ENCODE assay signal across 16 cellular contexts in the genomic region with DNA sequence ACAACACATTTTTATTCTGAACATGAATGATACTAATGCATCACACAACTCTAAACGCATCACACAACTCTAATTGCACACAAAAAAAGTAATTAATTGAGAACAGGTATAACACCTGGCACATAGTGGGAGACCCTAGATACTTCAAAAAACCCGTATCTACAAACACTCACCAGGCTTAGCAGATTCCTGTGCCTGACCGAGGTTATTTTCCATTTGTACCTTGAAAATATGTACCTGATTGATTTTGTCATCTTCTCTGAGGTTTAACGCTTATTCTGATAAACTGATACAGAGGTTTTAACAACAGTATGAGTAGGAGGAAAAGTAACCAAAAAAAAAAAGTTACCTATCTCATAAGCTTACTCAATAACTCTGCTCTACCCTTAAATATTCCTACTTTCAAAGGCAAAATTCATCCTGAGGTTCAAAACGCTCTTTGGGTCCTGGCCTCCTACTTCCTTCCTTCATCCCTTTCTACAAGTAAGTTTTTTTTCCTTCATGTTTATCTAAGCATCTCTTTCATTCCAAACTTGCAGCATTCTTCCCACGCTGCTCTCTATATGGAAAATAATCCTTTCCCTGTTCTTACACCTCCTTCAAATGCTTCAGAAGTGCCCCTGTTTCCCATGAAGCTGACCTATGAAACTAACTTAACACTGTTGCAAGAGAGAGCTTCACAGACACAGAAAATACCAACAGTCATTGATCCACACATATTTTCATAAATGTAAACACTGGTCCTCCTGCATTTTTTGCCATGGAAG.
DNase-seq lines count a peak whose midpoint lies in the region; ATAC-seq and TF ChIP-seq lines count a peak whose summit lies in the region.
"Had no signal": no experiment of that assay in that cellular context is flagged by ENCODE, and none has a peak within 500 bp of the region (broad histone marks: within the 10 kb centered on the region; RNA-seq: fewer than 3 reads in every experiment).

No MANE protein-coding gene starts in this region.

- 87 to 97% methylated on average over 6 of the region's 6 CpGs for WGBS in GM23248 (ENCODE audit: low coverage in 1 of 2, low lambda C conversion rate in 2 of 2, missing lambda C conversion rate in 2 of 2), 2 experiments
- WGBS in tibial nerve, 2 donors = 72 to 74% methylated on average over 6 of the region's 6 CpGs
- WGBS in aorta, 2 donors = 65 to 66% methylated on average over 6 of the region's 6 CpGs

- peaks cover 100% of the 10 kb centered on the region for H3K36me3 Mint-ChIP-seq in CD4-positive, alpha-beta T cell (ENCODE audit: low read depth)
- H3K36me3 Mint-ChIP-seq in activated naive CD8-positive, alpha-beta T cell = peaks cover 28% of the 10 kb centered on the region
- H3K36me3 Mint-ChIP-seq in naive thymus-derived CD8-positive, alpha-beta T cell = peaks cover 58 to 97% (median 63%) of the 10 kb centered on the region in 3 donors

- H3K9me3 ChIP-seq in CD4-positive, alpha-beta T cell (ENCODE audit: control insufficient read depth, low read length) = no peaks in the 10 kb centered on the region
- no peaks in the 10 kb centered on the region for H3K9me3 ChIP-seq in GM23248 (ENCODE audit: low read depth)
- H3K9me3 ChIP-seq in tibial nerve = no peaks in the 10 kb centered on the region
- no peaks in the 10 kb centered on the region for H3K9me3 ChIP-seq in aorta (ENCODE audit: control insufficient read depth, low read length)
- H3K9me3 ChIP-seq: ascending aorta, left lung had no signal

- no peak for DNase-seq in CD4-positive, alpha-beta T cell
- peak; percentile 9 for DNase-seq in GM23248
- DNase-seq in naive thymus-derived CD8-positive, alpha-beta T cell = peak in 2 of 10 donors; percentile 8 to 13
- DNase-seq in NCI-H1105 treated with DMSO at 0.1 percent for 48 hours (lab: John Stamatoyannopoulos, UW) = no peak
- no peak for DNase-seq in tibial nerve (ENCODE audit: low spot score in 2 of 2)
- no peak for DNase-seq in NOMO-1 treated with dmso at 0.1 percent for 144 hours (lab: John Stamatoyannopoulos, UW; ENCODE audit: unreplicated experiment)
- DNase-seq in aorta = no peak
- DNase-seq: activated CD4-positive, CD25-positive, alpha-beta regulatory T cell treated with anti-CD3 and anti-CD28 coated beads, Interleukin-2, amount 50 U/mL, for 72 hours; C1 segment of cervical spinal cord; effector CD4-positive, alpha-beta T cell; left lung; NCI-H524 treated with DMSO at 0.1 percent for 48 hours; nucleus accumbens; SIG-M5 had no signal

- TF ChIP-seq CTCF in CD4-positive, alpha-beta T cell (IDR thresholded peaks at IDR 0.05) = no peak
- TF ChIP-seq CTCF in tibial nerve (IDR thresholded peaks at IDR 0.05) = no peak

- no peak for TF ChIP-seq EP300 in tibial nerve (IDR thresholded peaks at IDR 0.05)

- intact Hi-C loops in CD4-positive, alpha-beta T cell (cut with DNase I, micrococcal nuclease) = loop anchor here in 1 of 2 experiments (2.0 to 10.0 kb wide), 4 partner anchors 51 to 241 kb away; no protein-coding TSS in a partner anchor
- intact Hi-C loops in aorta (cut with DNase I) = no loop called here

- H3K4me3 ChIP-seq in GM23248 (no peak overlapping the region), tibial nerve (no peak overlapping the region), aorta (ENCODE audit: low read length in 2 of 2) (no peak overlapping the region)

- H3K9me2 ChIP-seq in GM23248 (ENCODE audit: insufficient read depth) = no peaks in the 10 kb centered on the region

- H3K36me3 ChIP-seq in GM23248 (ENCODE audit: low read depth) (peaks cover 27% of the 10 kb centered on the region), tibial nerve (peaks cover 0 to 9% (median 0%) of the 10 kb centered on the region in 3 donors), aorta (ENCODE audit: control insufficient read depth in 1 of 2, insufficient read depth in 2 of 2, low read length in 1 of 2) (no peaks in the 10 kb centered on the region)

- no peaks in the 10 kb centered on the region for H3K27me3 Mint-ChIP-seq in CD4-positive, alpha-beta T cell
- H3K27me3 Mint-ChIP-seq in activated naive CD8-positive, alpha-beta T cell = no peaks in the 10 kb centered on the region
- no peaks in the 10 kb centered on the region for H3K27me3 Mint-ChIP-seq in naive thymus-derived CD8-positive, alpha-beta T cell

- CTCF ChIA-PET in CD4-positive, alpha-beta T cell (lab: Charles Lee) = interaction anchor here (1.0 to 1.5 kb wide), 3 partner anchors 40 to 224 kb away, joined by 3 to 6 read pairs (median 4); no protein-coding TSS in a partner anchor

- TF ChIP-seq POLR2A in tibial nerve (IDR thresholded peaks at IDR 0.05) = no peak

- no peak for ATAC-seq in CD4-positive, alpha-beta T cell (ENCODE audit: poor library complexity)
- peak in 1 of 2 donors; percentile 23 for ATAC-seq in naive thymus-derived CD8-positive, alpha-beta T cell
- no peak for ATAC-seq in aorta (ENCODE audit: low FRiP score)
- ATAC-seq: left lung had no signal

- H3K27ac ChIP-seq in CD4-positive, alpha-beta T cell (ENCODE audit: low read depth, low read length) = peak overlapping the region; percentile 93
- H3K27ac ChIP-seq in GM23248 (no peak overlapping the region), tibial nerve (peak overlapping the region in 1 of 4 donors; percentile 48), aorta (ENCODE audit: low read depth in 1 of 2, low read length in 2 of 2) (peak overlapping the region in 1 of 2 donors; percentile 28)

- peaks cover 71% of the 10 kb centered on the region; the same call in 1 of the 2 replicates for H4K20me1 ChIP-seq in GM23248 (ENCODE audit: insufficient read depth)

- H3K4me1 ChIP-seq in GM23248 (ENCODE audit: insufficient read depth) = peaks cover 66% of the 10 kb centered on the region
- H3K4me1 ChIP-seq in tibial nerve = peaks cover 0 to 99% (median 54%) of the 10 kb centered on the region in 4 donors
- H3K4me1 ChIP-seq in aorta (ENCODE audit: control insufficient read depth in 1 of 2, insufficient read depth in 2 of 2, low read length in 2 of 2) = peaks cover 2 to 15% of the 10 kb centered on the region in 2 donors

- H2AFZ ChIP-seq in GM23248 = no peak overlapping the region

- peak overlapping the region; percentile 5 for H3K4me2 ChIP-seq in GM23248 (ENCODE audit: unreplicated experiment)

- POLR2A ChIA-PET in CD4-positive, alpha-beta T cell (lab: Charles Lee) = interaction anchor here (0.9 to 26.3 kb wide), 14 partner anchors 9 to 262 kb away, joined by 3 to 611 read pairs (median 6); no protein-coding TSS in a partner anchor
- POLR2A ChIA-PET in naive thymus-derived CD8-positive, alpha-beta T cell (lab: Charles Lee) = interaction anchor here (1.3 to 28.4 kb wide), 10 partner anchors 6 to 223 kb away, joined by 5 to 603 read pairs (median 353); no protein-coding TSS in a partner anchor

- H3K4me3 Mint-ChIP-seq in CD4-positive, alpha-beta T cell = peak overlapping the region; percentile 93
- peak overlapping the region; percentile 97 for H3K4me3 Mint-ChIP-seq in activated naive CD8-positive, alpha-beta T cell
- peak overlapping the region; percentile 89 to 99 (median 98) for H3K4me3 Mint-ChIP-seq in naive thymus-derived CD8-positive, alpha-beta T cell

- H3K27me3 ChIP-seq in CD4-positive, alpha-beta T cell (ENCODE audit: control insufficient read depth, insufficient read depth, low read length) = no peaks in the 10 kb centered on the region
- H3K27me3 ChIP-seq in GM23248 (replicated peaks; ENCODE audit: insufficient read depth) = no peaks in the 10 kb centered on the region
- no peaks in the 10 kb centered on the region for H3K27me3 ChIP-seq in tibial nerve
- no peaks in the 10 kb centered on the region for H3K27me3 ChIP-seq in aorta (ENCODE audit: control insufficient read depth in 1 of 2, insufficient read depth in 2 of 2, low read length in 1 of 2)
- H3K27me3 ChIP-seq: ascending aorta, left lung had no signal

- peaks cover 77% of the 10 kb centered on the region for H3K4me1 Mint-ChIP-seq in CD4-positive, alpha-beta T cell (ENCODE audit: low read depth)
- H3K4me1 Mint-ChIP-seq in activated naive CD8-positive, alpha-beta T cell (ENCODE audit: low read depth) = peaks cover 92% of the 10 kb centered on the region
- peaks cover 53 to 98% (median 80%) of the 10 kb centered on the region in 4 donors for H3K4me1 Mint-ChIP-seq in naive thymus-derived CD8-positive, alpha-beta T cell

- no peaks in the 10 kb centered on the region for H3K9me3 Mint-ChIP-seq in CD4-positive, alpha-beta T cell
- H3K9me3 Mint-ChIP-seq in activated naive CD8-positive, alpha-beta T cell (ENCODE audit: low read depth) = no peaks in the 10 kb centered on the region
- H3K9me3 Mint-ChIP-seq in naive thymus-derived CD8-positive, alpha-beta T cell = no peaks in the 10 kb centered on the region

- peaks cover 73% of the 10 kb centered on the region for H3F3A ChIP-seq in GM23248 (ENCODE audit: insufficient read depth)

- peaks cover 100% of the 10 kb centered on the region for H3K79me2 ChIP-seq in GM23248 (ENCODE audit: insufficient read depth)

- in situ Hi-C loops in GM23248 (cut with MboI) = loop anchor here (25.0 kb wide), 1 partner anchor 477 kb away; no protein-coding TSS in a partner anchor

- peak overlapping the region; percentile 99 for H3K27ac Mint-ChIP-seq in CD4-positive, alpha-beta T cell
- H3K27ac Mint-ChIP-seq in activated naive CD8-positive, alpha-beta T cell = peak overlapping the region; percentile 99
- H3K27ac Mint-ChIP-seq in naive thymus-derived CD8-positive, alpha-beta T cell = peak overlapping the region; percentile 93 to 98 (median 96)

- no peak overlapping the region for H3K9ac ChIP-seq in GM23248
